ENCODE assay signal across 22 cellular contexts in the genomic region with DNA sequence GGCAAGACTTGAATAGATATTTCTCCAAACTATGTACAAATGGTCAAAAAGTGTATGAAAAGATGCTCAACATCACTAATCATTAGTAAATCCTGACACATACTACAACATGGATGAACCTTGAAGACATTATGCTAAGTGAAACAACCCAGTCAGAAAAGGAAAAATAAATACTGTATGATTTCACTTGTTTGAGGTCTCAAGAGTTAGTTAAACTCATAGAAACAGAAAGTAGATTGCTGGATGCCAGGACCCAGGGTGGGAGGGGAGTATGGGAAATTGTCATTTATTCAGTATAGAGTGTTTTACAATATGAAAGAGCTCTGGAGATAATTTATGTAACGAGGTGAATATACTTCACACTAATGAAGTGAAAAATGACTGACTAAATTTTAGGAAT. TPM values are rescaled to one million over a fixed set of nuclear protein-coding genes. Genes with fewer than 3 reads are reported as not detected.
DNase-seq lines count a peak whose midpoint lies in the region; ATAC-seq and FAIRE-seq lines count a peak whose summit lies in the region.
"Had no signal": no experiment of that assay in that cellular context is flagged by ENCODE, and none has a peak within 500 bp of the region (broad histone marks: within the 10 kb centered on the region; RNA-seq: fewer than 3 reads in every experiment).

No MANE protein-coding gene starts in this region.

- no peak overlapping the region for H3K4me3 Mint-ChIP-seq in activated T-cell treated with anti-CD3 and anti-CD28 coated beads, Interleukin-2, amount 50 U/mL, for 4 hours
- H3K4me3 Mint-ChIP-seq: CD8-positive, alpha-beta memory T cell; nephron progenitor cell had no signal

- ATAC-seq in activated T-cell treated with anti-CD3 and anti-CD28 coated beads, Interleukin-2, amount 50 U/mL, for 4 hours, result peak; percentile 21 to 62
- ATAC-seq in GM18502 (IDR thresholded peaks at IDR 0.05; ENCODE audit: poor library complexity, unreplicated experiment), result peak; percentile 55
- ATAC-seq in GM21825 (IDR thresholded peaks at IDR 0.05; ENCODE audit: unreplicated experiment), result peak; percentile 51
- ATAC-seq in HG03432 (IDR thresholded peaks at IDR 0.05; ENCODE audit: unreplicated experiment), result peak; percentile 56
- ATAC-seq: body of pancreas had no signal

- DNase-seq in activated T-cell treated with anti-CD3 and anti-CD28 coated beads, Interleukin-2, amount 50 U/mL, for 4 hours, result no peak
- DNase-seq in activated T-cell treated with anti-CD3 and anti-CD28 coated beads for 4 hours, result no peak
- no peak for DNase-seq in GM19239 (ENCODE audit: insufficient read length, low spot score)
- no peak for DNase-seq in NCI-H2196 (lab: John Stamatoyannopoulos, UW; ENCODE audit: unreplicated experiment)
- no peak for DNase-seq in amygdala (lab: John Stamatoyannopoulos, UW)
- DNase-seq: activated CD4-positive, CD25-positive, alpha-beta regulatory T cell; BE2C; body of pancreas; CD8-positive, alpha-beta memory T cell; DMS153; esophagus squamous epithelium; mammary epithelial cell; NCI-H1417 treated with DMSO at 0.1 percent for 48 hours; NCI-H446; NCI-H774; nephron progenitor cell; T-helper 1 cell; trophoblast cell had no signal

- no peaks in the 10 kb centered on the region for H3K27me3 Mint-ChIP-seq in activated T-cell treated with anti-CD3 and anti-CD28 coated beads, Interleukin-2, amount 50 U/mL, for 4 hours (ENCODE audit: low read depth)
- H3K27me3 Mint-ChIP-seq: CD8-positive, alpha-beta memory T cell had no signal

- no peak for FAIRE-seq in GM19239 (lab: Jason Lieb, UNC)
- FAIRE-seq: H1 had no signal

- H3K9me3 Mint-ChIP-seq in activated T-cell treated with anti-CD3 and anti-CD28 coated beads, Interleukin-2, amount 50 U/mL, for 4 hours, result no peaks in the 10 kb centered on the region
- H3K9me3 Mint-ChIP-seq: CD8-positive, alpha-beta memory T cell had no signal

- H3K36me3 Mint-ChIP-seq in activated T-cell treated with anti-CD3 and anti-CD28 coated beads, Interleukin-2, amount 50 U/mL, for 4 hours (ENCODE audit: insufficient read depth), result peaks cover 38% of the 10 kb centered on the region

- H3K4me1 Mint-ChIP-seq in activated T-cell treated with anti-CD3 and anti-CD28 coated beads, Interleukin-2, amount 50 U/mL, for 4 hours (ENCODE audit: low read depth), result peaks cover 29% of the 10 kb centered on the region
- H3K4me1 Mint-ChIP-seq: nephron progenitor cell had no signal

RNA-seq across cellular contexts. Expression of a gene that starts 32.4 kb away (rescaled TPM):
- 1 to 10 TPM; 4.7 to 5.0 (median 5.0) TPM for total RNA-seq in activated T-cell treated with anti-CD3 and anti-CD28 coated beads, Interleukin-2, amount 50 U/mL, for 4 hours

RNA-seq across cellular contexts. Expression of a gene that starts 34.4 kb away (rescaled TPM):
- total RNA-seq in activated T-cell treated with anti-CD3 and anti-CD28 coated beads, Interleukin-2, amount 50 U/mL, for 4 hours, result 10 to 100 TPM; 29.1 to 31.1 (median 30.4) TPM
